Comparison of ENCODE assay signal across 24 cellular contexts in the genomic region with DNA sequence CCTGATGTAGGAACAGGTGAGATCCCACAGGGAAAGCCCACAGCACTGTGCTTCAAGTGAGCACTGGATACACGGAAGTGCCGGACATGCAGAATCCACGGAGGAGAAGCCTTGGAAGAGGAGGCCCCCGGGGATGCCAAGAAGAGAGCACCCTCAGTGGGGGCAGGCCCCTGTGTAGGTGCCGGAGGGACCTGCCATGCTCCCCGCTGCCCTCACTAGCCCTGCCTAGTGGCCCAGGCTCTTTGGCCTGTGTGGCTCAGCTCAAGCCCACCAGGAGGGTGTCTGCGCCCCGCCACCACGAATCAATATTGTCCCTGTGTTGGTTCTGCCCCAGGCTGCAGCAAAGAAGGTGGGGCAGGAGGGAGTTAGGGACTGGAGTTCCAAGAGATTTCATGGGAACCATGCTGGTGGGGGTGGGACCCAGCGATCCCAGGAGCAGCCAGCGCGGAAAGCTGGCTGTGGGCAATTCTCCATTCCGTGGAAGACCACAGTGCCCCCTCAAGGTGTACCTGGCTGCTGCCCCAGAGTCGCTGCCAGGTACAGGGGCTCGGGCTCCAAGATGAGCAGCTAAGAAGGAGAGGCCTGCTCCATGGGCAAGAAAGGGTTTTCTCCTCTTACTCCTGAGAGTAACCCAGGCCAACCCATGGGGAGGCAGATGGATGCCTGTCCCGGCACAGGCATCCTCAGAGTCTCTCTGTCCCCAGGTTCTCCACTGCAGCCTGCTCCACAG. TPM values are rescaled to one million over a fixed set of nuclear protein-coding genes. Genes with fewer than 3 reads are reported as not detected.
DNase-seq lines count a peak whose midpoint lies in the region; ATAC-seq and TF ChIP-seq lines count a peak whose summit lies in the region.
"Had no signal": no experiment of that assay in that cellular context is flagged by ENCODE, and none has a peak within 500 bp of the region (broad histone marks: within the 10 kb centered on the region; RNA-seq: fewer than 3 reads in every experiment).

No MANE protein-coding gene starts in this region.

- H3K4me1 Mint-ChIP-seq in WTC11 (peaks cover 22% of the 10 kb centered on the region), endothelial cell (ENCODE audit: unreplicated experiment) (peaks cover 24% of the 10 kb centered on the region), type B pancreatic cell (ENCODE audit: unreplicated experiment) (peaks cover 8% of the 10 kb centered on the region)

- no peak overlapping the region for H3K9ac ChIP-seq in trophoblast cell (ENCODE audit: low read length)
- H3K9ac ChIP-seq: BLaER1, GM23248 had no signal

- H3K9me3 Mint-ChIP-seq in WTC11 = peaks cover 5% of the 10 kb centered on the region
- no peaks in the 10 kb centered on the region for H3K9me3 Mint-ChIP-seq in endothelial cell (ENCODE audit: unreplicated experiment)
- no peaks in the 10 kb centered on the region for H3K9me3 Mint-ChIP-seq in type B pancreatic cell
- H3K9me3 Mint-ChIP-seq: CD4-positive, alpha-beta T cell had no signal

- no peak overlapping the region for H3K4me3 Mint-ChIP-seq in WTC11
- peak overlapping the region; percentile 34 for H3K4me3 Mint-ChIP-seq in endothelial cell (ENCODE audit: unreplicated experiment)
- no peak overlapping the region for H3K4me3 Mint-ChIP-seq in type B pancreatic cell
- H3K4me3 Mint-ChIP-seq: CD4-positive, alpha-beta T cell had no signal

- WGBS in trophoblast cell (ENCODE audit: extremely low coverage, insufficient coverage, insufficient read length) = no CpG with 5 or more reads among the region's 16 CpGs

- no peak overlapping the region for H4K8ac ChIP-seq in trophoblast cell (ENCODE audit: low read depth, low read length)

- H2BK120ac ChIP-seq in trophoblast cell (ENCODE audit: insufficient read depth, low read length, poor library complexity) = no peak overlapping the region

- H3K27ac ChIP-seq in trophoblast cell (ENCODE audit: low read depth, low read length) = no peak overlapping the region
- H3K27ac ChIP-seq: BLaER1, GM23248, SJCRH30 had no signal

- no peak overlapping the region for H2AFZ ChIP-seq in trophoblast cell (ENCODE audit: insufficient read depth, low read length, poor library complexity)
- H2AFZ ChIP-seq: GM23248 had no signal

- CTCF ChIA-PET in WTC11 (lab: Charles Lee) = interaction anchor here (0.6 to 8.3 kb wide), 26 partner anchors 14 to 578 kb away, joined by 3 to 198 read pairs (median 4); no protein-coding TSS in a partner anchor

- TF ChIP-seq CTCF in WTC11 (IDR thresholded peaks at IDR 0.05) (no peak), endothelial cell (IDR thresholded peaks at IDR 0.05; ENCODE audit: unreplicated experiment) (no peak), type B pancreatic cell (conservative IDR thresholded peaks at IDR 0.05) (no peak)

- H3K36me3 ChIP-seq in trophoblast cell (ENCODE audit: control insufficient read depth in 1 of 2, insufficient read depth in 2 of 2, low read length in 2 of 2) = no peaks in the 10 kb centered on the region
- H3K36me3 ChIP-seq: BLaER1, MG63, SJCRH30 had no signal

- H3K36me3 Mint-ChIP-seq in WTC11 (no peaks in the 10 kb centered on the region), endothelial cell (ENCODE audit: low read depth, unreplicated experiment) (no peaks in the 10 kb centered on the region), type B pancreatic cell (no peaks in the 10 kb centered on the region)

- peaks cover 22% of the 10 kb centered on the region for H3K27me3 ChIP-seq in trophoblast cell (ENCODE audit: insufficient read depth, low read length)
- H3K27me3 ChIP-seq: MG63, SJCRH30 had no signal

- H3K79me2 ChIP-seq in trophoblast cell (ENCODE audit: control insufficient read depth, insufficient read depth, low read length, poor library complexity) = no peaks in the 10 kb centered on the region

- H3K23ac ChIP-seq in trophoblast cell (ENCODE audit: low read length) = no peak overlapping the region

- ATAC-seq in WTC11 = peak; percentile 24
- no peak for ATAC-seq in HG03045 (IDR thresholded peaks at IDR 0.05; ENCODE audit: unreplicated experiment)
- ATAC-seq: PC-3, SK-N-SH treated with all-trans-retinoic acid at 6 μM for 48 hours had no signal

- H3K79me1 ChIP-seq in trophoblast cell (ENCODE audit: low read length) = no peaks in the 10 kb centered on the region

- no peak overlapping the region for H3K14ac ChIP-seq in trophoblast cell (ENCODE audit: low read length)

- H3K18ac ChIP-seq in trophoblast cell (ENCODE audit: low read length) = no peak overlapping the region

- H3K4me1 ChIP-seq in trophoblast cell (ENCODE audit: control insufficient read depth in 1 of 2, insufficient read depth in 2 of 2, low read length in 2 of 2) = peaks cover 0 to 6% of the 10 kb centered on the region in 2 experiments

- H3K27me3 Mint-ChIP-seq in WTC11 (ENCODE audit: low read depth) (peaks cover 54% of the 10 kb centered on the region), endothelial cell (ENCODE audit: unreplicated experiment) (peaks cover 14% of the 10 kb centered on the region), type B pancreatic cell (peaks cover 55% of the 10 kb centered on the region)

- no peak overlapping the region for H2BK12ac ChIP-seq in trophoblast cell (ENCODE audit: low read length)

- H4K12ac ChIP-seq in trophoblast cell (ENCODE audit: low read depth, low read length) = no peak overlapping the region

- no peak overlapping the region for H3K4ac ChIP-seq in trophoblast cell (ENCODE audit: low read depth, low read length)

- POLR2A ChIA-PET in WTC11 (lab: Charles Lee) = interaction anchor here (0.8 to 0.9 kb wide), 2 partner anchors 170 to 173 kb away, joined by 3 read pairs; no protein-coding TSS in a partner anchor

- no peak overlapping the region for H2AK5ac ChIP-seq in trophoblast cell (ENCODE audit: low read length)

- H4K91ac ChIP-seq in trophoblast cell (ENCODE audit: low read depth, low read length) = no peak overlapping the region

- H3K4me2 ChIP-seq in trophoblast cell (ENCODE audit: low read length) = no peak overlapping the region
- H3K4me2 ChIP-seq: BLaER1 had no signal

- H3K4me3 ChIP-seq in trophoblast cell (ENCODE audit: low read depth, low read length) = no peak overlapping the region
- H3K4me3 ChIP-seq: BLaER1, GM23248, MG63, SJCRH30 had no signal

- H3K27ac Mint-ChIP-seq in WTC11 (no peak overlapping the region), endothelial cell (ENCODE audit: unreplicated experiment) (no peak overlapping the region), type B pancreatic cell (no peak overlapping the region)
- H3K27ac Mint-ChIP-seq: CD4-positive, alpha-beta T cell had no signal

- peak; percentile 45 for DNase-seq in activated CD8-positive, alpha-beta memory T cell treated with anti-CD3 and anti-CD28 coated beads for 24 hours
- DNase-seq in activated CD8-positive, alpha-beta memory T cell treated with anti-CD3 and anti-CD28 coated beads, Interleukin-2, amount 50 U/mL, for 4 hours = no peak
- DNase-seq in WTC11 (ENCODE audit: low spot score) (peak; percentile 42), endothelial cell (ENCODE audit: low spot score) (no peak), type B pancreatic cell (ENCODE audit: extremely low spot score, unreplicated experiment) (peak; percentile 61), NCI-H69 (lab: John Stamatoyannopoulos, UW) (no peak), trophoblast cell (no peak)
- DNase-seq: 8988T; CD4-positive, alpha-beta T cell; GM23248; IMR-90; KG1; MG63; NCI-H1105 treated with DMSO at 0.1 percent for 48 hours; NCI-H146; NCI-H1930; NCI-H2107; NCI-H774; PC-3; SJCRH30 had no signal

- no peak overlapping the region for H2BK5ac ChIP-seq in trophoblast cell (ENCODE audit: low read depth, low read length, poor library complexity)

- peaks cover 9% of the 10 kb centered on the region for H3K9me3 ChIP-seq in trophoblast cell (ENCODE audit: insufficient read depth, low read depth, low read length)
- H3K9me3 ChIP-seq: BLaER1, MG63, SJCRH30 had no signal

TF ChIP-seq in WTC11, 78 proteins besides CTCF, POLR2A, EP300 and RAD21 (continues in another document):
- TF ChIP-seq OVOL2 (CRISPR knock-in tag; IDR thresholded peaks at IDR 0.05; ENCODE audit: borderline replicate concordance) = no peak
- TF ChIP-seq ZNF423 (CRISPR knock-in tag; IDR thresholded peaks at IDR 0.05) = no peak
- TF ChIP-seq, protein P1, sequence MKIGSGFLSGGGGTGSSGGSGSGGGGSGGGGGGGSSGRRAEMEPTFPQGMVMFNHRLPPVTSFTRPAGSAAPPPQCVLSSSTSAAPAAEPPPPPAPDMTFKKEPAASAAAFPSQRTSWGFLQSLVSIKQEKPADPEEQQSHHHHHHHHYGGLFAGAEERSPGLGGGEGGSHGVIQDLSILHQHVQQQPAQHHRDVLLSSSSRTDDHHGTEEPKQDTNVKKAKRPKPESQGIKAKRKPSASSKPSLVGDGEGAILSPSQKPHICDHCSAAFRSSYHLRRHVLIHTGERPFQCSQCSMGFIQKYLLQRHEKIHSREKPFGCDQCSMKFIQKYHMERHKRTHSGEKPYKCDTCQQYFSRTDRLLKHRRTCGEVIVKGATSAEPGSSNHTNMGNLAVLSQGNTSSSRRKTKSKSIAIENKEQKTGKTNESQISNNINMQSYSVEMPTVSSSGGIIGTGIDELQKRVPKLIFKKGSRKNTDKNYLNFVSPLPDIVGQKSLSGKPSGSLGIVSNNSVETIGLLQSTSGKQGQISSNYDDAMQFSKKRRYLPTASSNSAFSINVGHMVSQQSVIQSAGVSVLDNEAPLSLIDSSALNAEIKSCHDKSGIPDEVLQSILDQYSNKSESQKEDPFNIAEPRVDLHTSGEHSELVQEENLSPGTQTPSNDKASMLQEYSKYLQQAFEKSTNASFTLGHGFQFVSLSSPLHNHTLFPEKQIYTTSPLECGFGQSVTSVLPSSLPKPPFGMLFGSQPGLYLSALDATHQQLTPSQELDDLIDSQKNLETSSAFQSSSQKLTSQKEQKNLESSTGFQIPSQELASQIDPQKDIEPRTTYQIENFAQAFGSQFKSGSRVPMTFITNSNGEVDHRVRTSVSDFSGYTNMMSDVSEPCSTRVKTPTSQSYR (CRISPR knock-in tag; IDR thresholded peaks at IDR 0.05) = no peak
- TF ChIP-seq, protein P2, sequence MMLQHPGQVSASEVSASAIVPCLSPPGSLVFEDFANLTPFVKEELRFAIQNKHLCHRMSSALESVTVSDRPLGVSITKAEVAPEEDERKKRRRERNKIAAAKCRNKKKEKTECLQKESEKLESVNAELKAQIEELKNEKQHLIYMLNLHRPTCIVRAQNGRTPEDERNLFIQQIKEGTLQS (CRISPR knock-in tag; conservative IDR thresholded peaks at IDR 0.05) = no peak
- TF ChIP-seq ESRRA (CRISPR knock-in tag; IDR thresholded peaks at IDR 0.05; ENCODE audit: borderline replicate concordance) = no peak

RNA-seq across cellular contexts. Expression of a gene that starts 34.9 kb away (rescaled TPM):
- total RNA-seq in WTC11 (2021) (not detected in 3 replicates), endothelial cell (ENCODE audit: unreplicated experiment) (not detected), type B pancreatic cell (ENCODE audit: low replicate concordance) (not detected in 2 replicates)
- polyA plus RNA-seq in trophoblast cell (2013) = 0.24 and 0.25 TPM in 2 replicates
- total RNA-seq: CD4-positive, alpha-beta T cell; IMR-90; PC-3; SJCRH30 had no signal
- polyA plus RNA-seq: AG04450, IMR-90 had no signal

Comparison
In these comparisons a context has a peak if more than half of its experiments do, and no peak if none do; other contexts are left out.
1. DNase-seq: peak in activated CD8-positive, alpha-beta memory T cell treated with anti-CD3 and anti-CD28 coated beads for 24 hours (single experiment), WTC11 (single experiment) and type B pancreatic cell (single experiment); none in activated CD8-positive, alpha-beta memory T cell treated with anti-CD3 and anti-CD28 coated beads, Interleukin-2, amount 50 U/mL, for 4 hours (single experiment), endothelial cell (single experiment), NCI-H69 (single experiment) and trophoblast cell (0 of 2).